Comparison of ENCODE assay signal across 1 cellular context in genomic region chr4:38673109-38673978, GRCh38.
TF ChIP-seq lines count a peak whose summit lies in the region.

No MANE protein-coding gene starts in this region.

TF ChIP-seq in K562, 482 proteins besides CTCF, POLR2A, EP300 and RAD21 (continued from another document and continues in another):
- TF ChIP-seq UBTF (IDR thresholded peaks at IDR 0.05; ENCODE audit: borderline replicate concordance in 1 of 2, low read depth in 2 of 2, low read length in 2 of 2) = 0 out of 4 replicates have a peak, but pooled peaks of 1 of the 2 experiments have one; percentile 44
- no peak for TF ChIP-seq HES1 (IDR thresholded peaks at IDR 0.05; ENCODE audit: low read depth)
- peak; percentile 36 for TF ChIP-seq RBBP5 (IDR thresholded peaks at IDR 0.05; ENCODE audit: borderline replicate concordance, insufficient read depth, low read length, poor library complexity, severe bottlenecking)
- TF ChIP-seq STAT5A (IDR thresholded peaks at IDR 0.05; ENCODE audit: borderline replicate concordance, low read length) = peak; percentile 19; the same call in 1 of the 2 replicates
- TF ChIP-seq MTA1 (IDR thresholded peaks at IDR 0.05; ENCODE audit: borderline replicate concordance) = 0 out of 2 replicates have a peak, but pooled peaks have one; percentile 27
- TF ChIP-seq MYNN (IDR thresholded peaks at IDR 0.05) = peak; percentile 70; the same call in 1 of the 2 replicates
- TF ChIP-seq MYNN (CRISPR knock-in tag; IDR thresholded peaks at IDR 0.05) = no peak
- TF ChIP-seq ATF1 (CRISPR knock-in tag; IDR thresholded peaks at IDR 0.05) = no peak
- peak; percentile 25; the same call in 1 of the 2 replicates for TF ChIP-seq ATF1 (tag; IDR thresholded peaks at IDR 0.05)
- no peak for TF ChIP-seq JUND (IDR thresholded peaks at IDR 0.05; ENCODE audit: borderline replicate concordance, low read depth, low read length)
- TF ChIP-seq JUND (tag; IDR thresholded peaks at IDR 0.05; ENCODE audit: borderline replicate concordance, low read depth, low read length) = peak; percentile 52; the same call in 2 of the 3 replicates
- no peak for TF ChIP-seq NR0B1 (IDR thresholded peaks at IDR 0.05; ENCODE audit: partially characterized antibody)
- peak; percentile 47; the same call in 1 of the 2 replicates for TF ChIP-seq CBFA2T3 (IDR thresholded peaks at IDR 0.05)
- no peak for TF ChIP-seq USF2 (CRISPR knock-in tag; IDR thresholded peaks at IDR 0.05)
- TF ChIP-seq ILF3 (IDR thresholded peaks at IDR 0.05; ENCODE audit: borderline replicate concordance) = no peak
- no peak for TF ChIP-seq DMBX1 (CRISPR knock-in tag; IDR thresholded peaks at IDR 0.05; ENCODE audit: borderline replicate concordance)
- TF ChIP-seq ZBTB40 (IDR thresholded peaks at IDR 0.05) = no peak
- no peak for TF ChIP-seq ZBTB40 (CRISPR knock-in tag; IDR thresholded peaks at IDR 0.05)
- no peak; the same call in 1 of the 2 replicates for TF ChIP-seq ZNF592 (IDR thresholded peaks at IDR 0.05)
- TF ChIP-seq ZNF217 (CRISPR knock-in tag; IDR thresholded peaks at IDR 0.05) = no peak
- no peak for TF ChIP-seq TEAD1 (CRISPR knock-in tag; IDR thresholded peaks at IDR 0.05)
- TF ChIP-seq KDM1A (IDR thresholded peaks at IDR 0.05) = no peak
- peak; percentile 73 for TF ChIP-seq CEBPB (tag; IDR thresholded peaks at IDR 0.05)
- TF ChIP-seq CREM (IDR thresholded peaks at IDR 0.05; ENCODE audit: low read depth) = 0 out of 2 replicates have a peak, but pooled peaks have one; percentile 13
- no peak for TF ChIP-seq ZNF707 (CRISPR knock-in tag; conservative IDR thresholded peaks at IDR 0.05)
- TF ChIP-seq TAF1 (IDR thresholded peaks at IDR 0.05; ENCODE audit: control insufficient read depth, extremely low read depth, insufficient read depth, low read length, severe bottlenecking) = peak; percentile 17
- TF ChIP-seq GABPB1 (CRISPR knock-in tag; IDR thresholded peaks at IDR 0.05) = 0 out of 2 replicates have a peak, but pooled peaks have one; percentile 47
- peak; percentile 74 for TF ChIP-seq KLF16 (IDR thresholded peaks at IDR 0.05)
- no peak for TF ChIP-seq ZNF12 (CRISPR knock-in tag; IDR thresholded peaks at IDR 0.05)
- peak in 1 of 2 experiments; percentile 76; a peak in 3 of 4 replicates for TF ChIP-seq RCOR1 (IDR thresholded peaks at IDR 0.05; ENCODE audit: borderline replicate concordance in 1 of 2, low read depth in 2 of 2, low read length in 2 of 2)
- 0 out of 2 replicates have a peak, but pooled peaks have one; percentile 18 for TF ChIP-seq CXXC5 (CRISPR knock-in tag; IDR thresholded peaks at IDR 0.05)
- no peak for TF ChIP-seq HIVEP1 (CRISPR knock-in tag; IDR thresholded peaks at IDR 0.05)
- 0 out of 2 replicates have a peak, but pooled peaks have one; percentile 31 for TF ChIP-seq ZNF766 (CRISPR knock-in tag; conservative IDR thresholded peaks at IDR 0.05)
- peak; percentile 48 for TF ChIP-seq ZFX (CRISPR knock-in tag; IDR thresholded peaks at IDR 0.05)
- TF ChIP-seq ZNF780A (CRISPR knock-in tag; IDR thresholded peaks at IDR 0.05) = no peak
- TF ChIP-seq MYC (IDR thresholded peaks at IDR 0.05; ENCODE audit: low read depth, low read length) = peak; percentile 13; the same call in 1 of the 2 replicates
- no peak for TF ChIP-seq MYC (CRISPR knock-in tag; IDR thresholded peaks at IDR 0.05; ENCODE audit: borderline replicate concordance, low read depth)
- TF ChIP-seq MNT (conservative IDR thresholded peaks at IDR 0.05) = peak in 1 of 2 experiments; percentile 12; a peak in 1 of 4 replicates
- TF ChIP-seq FOXJ2 (tag; IDR thresholded peaks at IDR 0.05) = 0 out of 2 replicates have a peak, but pooled peaks have one; percentile 48
- TF ChIP-seq DPF2 (IDR thresholded peaks at IDR 0.05) = peak; percentile 45; the same call in 1 of the 2 replicates
